ENCODE assay signal across 8 cellular contexts in genomic region chr13:110307697-110308376, GRCh38. TPM values are rescaled to one million over a fixed set of nuclear protein-coding genes. Genes with fewer than 3 reads are reported as not detected.
DNase-seq lines count a peak whose midpoint lies in the region; ATAC-seq and TF ChIP-seq lines count a peak whose summit lies in the region.

No MANE protein-coding gene starts in this region.

- H3K36me3 ChIP-seq in GM23248 (ENCODE audit: low read depth): peaks cover 4% of the 10 kb centered on the region; the same call in 1 of the 2 replicates
- H3K36me3 ChIP-seq in psoas muscle (ENCODE audit: insufficient read depth in 1 of 2, low read depth in 1 of 2): no peaks in the 10 kb centered on the region

- ATAC-seq in WTC11 (peak; percentile 9), left cardiac atrium (peak; percentile 23 to 30), psoas muscle (peak in 3 of 4 donors; percentile 13 to 29 (median 18)), HG03097 (IDR thresholded peaks at IDR 0.05; ENCODE audit: low FRiP score, unreplicated experiment) (no peak), HG03469 (IDR thresholded peaks at IDR 0.05; ENCODE audit: unreplicated experiment) (no peak)
- ATAC-seq in naive thymus-derived CD8-positive, alpha-beta T cell: no peak

- no peak for TF ChIP-seq CTCF in WTC11 (IDR thresholded peaks at IDR 0.05)
- TF ChIP-seq CTCF in psoas muscle (IDR thresholded peaks at IDR 0.05): no peak

- 1 to 2% methylated on average over 50 to 58 of the region's 59 CpGs for WGBS in GM23248 (ENCODE audit: low coverage in 1 of 2, low lambda C conversion rate in 2 of 2, missing lambda C conversion rate in 2 of 2), 2 experiments
- 0 to 1% (median 1%) methylated on average over 41 to 59 of the region's 59 CpGs for WGBS in psoas muscle, 3 donors

- H3K79me2 ChIP-seq in GM23248 (ENCODE audit: insufficient read depth): peaks cover 67% of the 10 kb centered on the region

- H3K9me3 ChIP-seq in GM23248 (ENCODE audit: low read depth) (no peaks in the 10 kb centered on the region), psoas muscle (no peaks in the 10 kb centered on the region)

- CTCF ChIA-PET in WTC11 (lab: Charles Lee): interaction anchor here (0.9 to 3.8 kb wide), 9 partner anchors 10 to 80 kb away, joined by 3 to 29 read pairs (median 5); no protein-coding TSS in a partner anchor

- H3K36me3 Mint-ChIP-seq in WTC11: no peaks in the 10 kb centered on the region
- peaks cover 0 to 4% (median 0%) of the 10 kb centered on the region in 3 donors for H3K36me3 Mint-ChIP-seq in naive thymus-derived CD8-positive, alpha-beta T cell

- in situ Hi-C loops in GM23248 (cut with MboI): no loop called here

- peaks cover 35% of the 10 kb centered on the region for H3K27me3 Mint-ChIP-seq in WTC11 (ENCODE audit: low read depth)
- H3K27me3 Mint-ChIP-seq in naive thymus-derived CD8-positive, alpha-beta T cell: peaks cover 33 to 84% (median 64%) of the 10 kb centered on the region in 5 donors

- peak overlapping the region; percentile 89 for H3K4me3 ChIP-seq in GM23248
- H3K4me3 ChIP-seq in psoas muscle: peak overlapping the region; percentile 77

- no peak overlapping the region for H3K27ac Mint-ChIP-seq in WTC11
- H3K27ac Mint-ChIP-seq in naive thymus-derived CD8-positive, alpha-beta T cell: peak overlapping the region in 1 of 10 donors; percentile 24

- intact Hi-C loops in left cardiac atrium (cut with DNase I) (loop anchor here (5.0 kb wide), 5 partner anchors 34 to 109 kb away; no protein-coding TSS in a partner anchor), psoas muscle (cut with DNase I) (loop anchor here in 1 of 2 donors (5.0 kb wide), 1 partner anchor 104 kb away; no protein-coding TSS in a partner anchor)

- no peaks in the 10 kb centered on the region for H3K9me2 ChIP-seq in GM23248 (ENCODE audit: insufficient read depth)

- H3K27me3 ChIP-seq in GM23248 (replicated peaks; ENCODE audit: insufficient read depth) (no peaks in the 10 kb centered on the region), psoas muscle (ENCODE audit: insufficient read depth in 3 of 3, low read length in 2 of 3) (peaks cover 0 to 94% (median 13%) of the 10 kb centered on the region in 3 donors)

- peak overlapping the region; percentile 47 for H3K27ac ChIP-seq in GM23248
- peak overlapping the region; percentile 84 for H3K27ac ChIP-seq in psoas muscle

- peaks cover 35% of the 10 kb centered on the region for H3F3A ChIP-seq in GM23248 (ENCODE audit: insufficient read depth)

- H3K4me1 ChIP-seq in GM23248 (ENCODE audit: insufficient read depth) (peaks cover 41% of the 10 kb centered on the region), psoas muscle (peaks cover 13% of the 10 kb centered on the region)

- POLR2A ChIA-PET in WTC11 (lab: Charles Lee): interaction anchor here (1.7 to 2.5 kb wide), 2 partner anchors 20 to 22 kb away, joined by 5 to 11 read pairs; no protein-coding TSS in a partner anchor
- POLR2A ChIA-PET in naive thymus-derived CD8-positive, alpha-beta T cell (lab: Charles Lee): no interaction called here

- H4K20me1 ChIP-seq in GM23248 (ENCODE audit: insufficient read depth): no peaks in the 10 kb centered on the region

- DNase-seq in GM23248: peak; percentile 70
- peak; percentile 38 for DNase-seq in WTC11 (ENCODE audit: low spot score)
- DNase-seq in left cardiac atrium: no peak
- no peak for DNase-seq in psoas muscle
- DNase-seq in activated CD4-positive, CD25-positive, alpha-beta regulatory T cell (lab: John Stamatoyannopoulos, UW): no peak
- no peak for DNase-seq in naive thymus-derived CD8-positive, alpha-beta T cell

- H3K4me1 Mint-ChIP-seq in WTC11: peaks cover 31% of the 10 kb centered on the region
- H3K4me1 Mint-ChIP-seq in naive thymus-derived CD8-positive, alpha-beta T cell: peaks cover 0 to 14% (median 5%) of the 10 kb centered on the region in 4 donors

- peak overlapping the region; percentile 79 for H2AFZ ChIP-seq in GM23248

- peak overlapping the region; percentile 85 for H3K9ac ChIP-seq in GM23248

- peak overlapping the region; percentile 99 for H3K4me2 ChIP-seq in GM23248 (ENCODE audit: unreplicated experiment)

- no peaks in the 10 kb centered on the region for H3K9me3 Mint-ChIP-seq in WTC11
- H3K9me3 Mint-ChIP-seq in naive thymus-derived CD8-positive, alpha-beta T cell: no peaks in the 10 kb centered on the region

- peak overlapping the region; percentile 88 for H3K4me3 Mint-ChIP-seq in WTC11
- H3K4me3 Mint-ChIP-seq in naive thymus-derived CD8-positive, alpha-beta T cell: peak overlapping the region in 1 of 10 donors; percentile 35

TF ChIP-seq in WTC11, 78 proteins besides CTCF, POLR2A, EP300 and RAD21 (continues in another document):
- TF ChIP-seq JUN (CRISPR knock-in tag; IDR thresholded peaks at IDR 0.05): peak; percentile 31; the same call in 1 of the 2 replicates
- TF ChIP-seq, protein P1, sequence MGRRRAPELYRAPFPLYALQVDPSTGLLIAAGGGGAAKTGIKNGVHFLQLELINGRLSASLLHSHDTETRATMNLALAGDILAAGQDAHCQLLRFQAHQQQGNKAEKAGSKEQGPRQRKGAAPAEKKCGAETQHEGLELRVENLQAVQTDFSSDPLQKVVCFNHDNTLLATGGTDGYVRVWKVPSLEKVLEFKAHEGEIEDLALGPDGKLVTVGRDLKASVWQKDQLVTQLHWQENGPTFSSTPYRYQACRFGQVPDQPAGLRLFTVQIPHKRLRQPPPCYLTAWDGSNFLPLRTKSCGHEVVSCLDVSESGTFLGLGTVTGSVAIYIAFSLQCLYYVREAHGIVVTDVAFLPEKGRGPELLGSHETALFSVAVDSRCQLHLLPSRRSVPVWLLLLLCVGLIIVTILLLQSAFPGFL (CRISPR knock-in tag; IDR thresholded peaks at IDR 0.05; ENCODE audit: borderline replicate concordance): no peak
- no peak for TF ChIP-seq TCF7 (CRISPR knock-in tag; IDR thresholded peaks at IDR 0.05; ENCODE audit: low read depth)
- 0 out of 2 replicates have a peak, but pooled peaks have one; percentile 23 for TF ChIP-seq FOXP1 (CRISPR knock-in tag; IDR thresholded peaks at IDR 0.05; ENCODE audit: borderline replicate concordance)
- TF ChIP-seq, protein P2, sequence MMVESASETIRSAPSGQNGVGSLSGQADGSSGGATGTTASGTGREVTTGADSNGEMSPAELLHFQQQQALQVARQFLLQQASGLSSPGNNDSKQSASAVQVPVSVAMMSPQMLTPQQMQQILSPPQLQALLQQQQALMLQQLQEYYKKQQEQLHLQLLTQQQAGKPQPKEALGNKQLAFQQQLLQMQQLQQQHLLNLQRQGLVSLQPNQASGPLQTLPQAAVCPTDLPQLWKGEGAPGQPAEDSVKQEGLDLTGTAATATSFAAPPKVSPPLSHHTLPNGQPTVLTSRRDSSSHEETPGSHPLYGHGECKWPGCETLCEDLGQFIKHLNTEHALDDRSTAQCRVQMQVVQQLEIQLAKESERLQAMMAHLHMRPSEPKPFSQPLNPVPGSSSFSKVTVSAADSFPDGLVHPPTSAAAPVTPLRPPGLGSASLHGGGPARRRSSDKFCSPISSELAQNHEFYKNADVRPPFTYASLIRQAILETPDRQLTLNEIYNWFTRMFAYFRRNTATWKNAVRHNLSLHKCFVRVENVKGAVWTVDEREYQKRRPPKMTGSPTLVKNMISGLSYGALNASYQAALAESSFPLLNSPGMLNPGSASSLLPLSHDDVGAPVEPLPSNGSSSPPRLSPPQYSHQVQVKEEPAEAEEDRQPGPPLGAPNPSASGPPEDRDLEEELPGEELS (CRISPR knock-in tag; IDR thresholded peaks at IDR 0.05): 0 out of 2 replicates have a peak, but pooled peaks have one; percentile 46
- no peak for TF ChIP-seq GABPB1 (CRISPR knock-in tag; IDR thresholded peaks at IDR 0.05)
- TF ChIP-seq KAT7 (CRISPR knock-in tag; IDR thresholded peaks at IDR 0.05; ENCODE audit: borderline replicate concordance): 0 out of 2 replicates have a peak, but pooled peaks have one; percentile 17
- 0 out of 2 replicates have a peak, but pooled peaks have one; percentile 68 for TF ChIP-seq NFE2L1 (CRISPR knock-in tag; IDR thresholded peaks at IDR 0.05)
- 0 out of 2 replicates have a peak, but pooled peaks have one; percentile 27 for TF ChIP-seq USF2 (CRISPR knock-in tag; IDR thresholded peaks at IDR 0.05)
- TF ChIP-seq TP53 (CRISPR knock-in tag; IDR thresholded peaks at IDR 0.05): peak; percentile 70; the same call in 1 of the 2 replicates
- TF ChIP-seq NR3C1 (CRISPR knock-in tag; conservative IDR thresholded peaks at IDR 0.05; ENCODE audit: low read depth): no peak
- TF ChIP-seq CDX4 (CRISPR knock-in tag; IDR thresholded peaks at IDR 0.05; ENCODE audit: borderline replicate concordance): no peak
- TF ChIP-seq NFYB (CRISPR knock-in tag; conservative IDR thresholded peaks at IDR 0.05; ENCODE audit: low read depth): no peak

RNA-seq across cellular contexts. Expression of gene COL4A2, which starts 0.8 kb away (rescaled TPM):
- 455 and 524 TPM in 2 replicates for total RNA-seq in GM23248 (2014; rRNA removed; shearing (Covaris generic))
- polyA plus RNA-seq in GM23248 (2016; fragmentation: Nextera tagmentation; extraction: Ambion mirVana) (137 and 146 TPM in 2 replicates), psoas muscle (10 to 100 TPM; 25.8 to 84.5 (median 37.9) TPM)
- total RNA-seq in WTC11 (2021) (102 to 109 TPM (median 106 TPM) in 3 replicates), left cardiac atrium (100 to 1,000 TPM; 176 to 384 TPM), psoas muscle (10 to 100 TPM; 49.1 to 64.0 (median 59.9) TPM)
- total RNA-seq in naive thymus-derived CD8-positive, alpha-beta T cell: not detected
- not detected for polyA plus RNA-seq in naive thymus-derived CD8-positive, alpha-beta T cell

RNA-seq across cellular contexts. Expression of gene COL4A1, which starts 0.9 kb away (rescaled TPM):
- total RNA-seq in GM23248 (2014; rRNA removed; shearing (Covaris generic)): 519 and 549 TPM in 2 replicates
- polyA plus RNA-seq in GM23248 (2016; fragmentation: Nextera tagmentation; extraction: Ambion mirVana): 183 and 184 TPM in 2 replicates
- total RNA-seq in WTC11 (2021): 75.0 to 89.6 TPM (median 82.3 TPM) in 3 replicates
- total RNA-seq in left cardiac atrium: 100 to 1,000 TPM; 210 to 456 TPM
- 100 to 1,000 TPM in 2 of 4 donors, 10 to 100 TPM in 2; 87.3 to 127 (median 110) TPM for total RNA-seq in psoas muscle
- 100 to 1,000 TPM in 1 of 3 donors, 10 to 100 TPM in 2; 39.0 to 115 (median 60.2) TPM for polyA plus RNA-seq in psoas muscle
- not detected for total RNA-seq in naive thymus-derived CD8-positive, alpha-beta T cell
- polyA plus RNA-seq in naive thymus-derived CD8-positive, alpha-beta T cell: not detected

Comparison
In these comparisons a context has a peak if more than half of its experiments do, and no peak if none do; other contexts are left out.
1. DNase-seq: peak in GM23248 (single experiment) and WTC11 (single experiment); none in left cardiac atrium (single experiment), psoas muscle (0 of 2), activated CD4-positive, CD25-positive, alpha-beta regulatory T cell (0 of 4) and naive thymus-derived CD8-positive, alpha-beta T cell (0 of 10).
2. ATAC-seq: peak in WTC11 (single experiment), left cardiac atrium (2 of 2) and psoas muscle (3 of 4); none in HG03097 (single experiment), HG03469 (single experiment) and naive thymus-derived CD8-positive, alpha-beta T cell (0 of 2).
3. RNA of gene COL4A2, which starts 0.8 kb away (total RNA-seq): 455 to 524 TPM in GM23248, 176 to 384 TPM in left cardiac atrium, 102 to 109 TPM in WTC11 and 49.1 to 64.0 TPM in psoas muscle; not detected in naive thymus-derived CD8-positive, alpha-beta T cell; every median in the first group is over 10 times any median in the second.
4. RNA of gene COL4A1, which starts 0.9 kb away (total RNA-seq): 519 to 549 TPM in GM23248, 210 to 456 TPM in left cardiac atrium, 87.3 to 127 TPM in psoas muscle and 75.0 to 89.6 TPM in WTC11; not detected in naive thymus-derived CD8-positive, alpha-beta T cell; every median in the first group is over 10 times any median in the second.